In genomic region chr1:24413350-24414163, GRCh38 we compare ENCODE assay signal across 8 cellular contexts. TPM values are rescaled to one million over a fixed set of nuclear protein-coding genes. Genes with fewer than 3 reads are reported as not detected.
DNase-seq lines count a peak whose midpoint lies in the region; ATAC-seq and TF ChIP-seq lines count a peak whose summit lies in the region.

Gene STPG1, minus strand, starts transcription at chr1:24413782. Its CDS starts 12,394 bp downstream, at chr1:24401388.

- intact Hi-C loops in CD4-positive, alpha-beta T cell (cut with DNase I, micrococcal nuclease), result loop anchor here in 1 of 2 experiments (2.0 kb wide), 1 partner anchor 113 kb away; no protein-coding TSS in a partner anchor

- POLR2A ChIA-PET in CD4-positive, alpha-beta T cell (lab: Charles Lee), result interaction anchor here (0.7 to 8.9 kb wide), 11 partner anchors 16 to 174 kb away, joined by 3 to 205 read pairs (median 3); partner anchors contain the start of gene RCAN3

- H3K27ac Mint-ChIP-seq in CD4-positive, alpha-beta T cell, result peak within 1 kb of the TSS; percentile 91

- H3K27ac ChIP-seq in CD4-positive, alpha-beta T cell (ENCODE audit: low read depth, low read length), result peak within 1 kb of the TSS; percentile 58

- no peaks in the 10 kb centered on the region for H3K27me3 Mint-ChIP-seq in CD4-positive, alpha-beta T cell

- H3K9me3 ChIP-seq in CD4-positive, alpha-beta T cell (ENCODE audit: control insufficient read depth, low read length), result no peaks in the 10 kb centered on the region

- CTCF ChIA-PET in CD4-positive, alpha-beta T cell (lab: Charles Lee), result interaction anchor here (0.9 to 3.4 kb wide), 6 partner anchors 10 to 174 kb away, joined by 3 to 40 read pairs (median 17); no protein-coding TSS in a partner anchor

- ATAC-seq in CD4-positive, alpha-beta T cell (ENCODE audit: poor library complexity), result peak; percentile 13
- ATAC-seq in HG02885 (IDR thresholded peaks at IDR 0.05; ENCODE audit: poor library complexity, unreplicated experiment) (peak; percentile 54), HG03520 (IDR thresholded peaks at IDR 0.05; ENCODE audit: unreplicated experiment) (no peak)

- peaks cover 24% of the 10 kb centered on the region for H3K36me3 Mint-ChIP-seq in CD4-positive, alpha-beta T cell (ENCODE audit: low read depth)

- H3K4me1 Mint-ChIP-seq in CD4-positive, alpha-beta T cell (ENCODE audit: low read depth), result peaks cover 67% of the 10 kb centered on the region

- DNase-seq in CD4-positive, alpha-beta T cell, result peak; percentile 49 to 68 (median 58)
- DNase-seq in NCI-H524 treated with DMSO at 0.1 percent for 48 hours (lab: John Stamatoyannopoulos, UW) (peak; percentile 27), dermis microvascular lymphatic vessel endothelial cell (ENCODE audit: low read depth in 2 of 2) (peak; percentile 80), left kidney (ENCODE audit: low read depth, low spot score) (peak; percentile 96)
- peak; percentile 60 to 73 for DNase-seq in activated CD4-positive, alpha-beta T cell treated with anti-CD3 and anti-CD28 coated beads, Interleukin-2, amount 50 U/mL, for 24 hours (ENCODE audit: low read depth in 1 of 2, low spot score in 1 of 2)
- DNase-seq in stimulated activated CD4-positive, alpha-beta T cell treated with anti-CD3 and anti-CD28 coated beads, Interleukin-1b, Interleukin-23, amount 100 ng/mL, for 48 hours, result peak; percentile 81

- TF ChIP-seq CTCF in CD4-positive, alpha-beta T cell (IDR thresholded peaks at IDR 0.05), result no peak

- H3K27me3 ChIP-seq in CD4-positive, alpha-beta T cell (ENCODE audit: control insufficient read depth, insufficient read depth, low read length), result no peaks in the 10 kb centered on the region

- H3K9me3 Mint-ChIP-seq in CD4-positive, alpha-beta T cell, result no peaks in the 10 kb centered on the region

- H3K4me3 Mint-ChIP-seq in CD4-positive, alpha-beta T cell, result peak within 1 kb of the TSS; percentile 94

RNA-seq across cellular contexts. Expression of gene STPG1, which starts in this region (rescaled TPM):
- 1 to 10 TPM; 1.8 to 2.4 TPM for total RNA-seq in CD4-positive, alpha-beta T cell
- 1.5 and 2.4 TPM in 2 replicates for total RNA-seq in dermis microvascular lymphatic vessel endothelial cell

Comparison
In these comparisons a context has a peak if more than half of its experiments do, and no peak if none do; other contexts are left out.
1. DNase-seq: peak in every context shown above with its lines; median percentile 96 in left kidney; 81 in stimulated activated CD4-positive, alpha-beta T cell treated with anti-CD3 and anti-CD28 coated beads, Interleukin-1b, Interleukin-23, amount 100 ng/mL, for 48 hours; 80 in dermis microvascular lymphatic vessel endothelial cell; 66 in activated CD4-positive, alpha-beta T cell treated with anti-CD3 and anti-CD28 coated beads, Interleukin-2, amount 50 U/mL, for 24 hours; 58 in CD4-positive, alpha-beta T cell; 27 in NCI-H524 treated with DMSO at 0.1 percent for 48 hours.